ENCODE assay signal across 1 cellular context in genomic region chr1:154577346-154578057, GRCh38.
TF ChIP-seq lines count a peak whose summit lies in the region.

No MANE protein-coding gene starts in this region.

TF ChIP-seq in GM12891, 5 proteins besides CTCF, POLR2A, EP300 and RAD21 (continued from another document):
- TF ChIP-seq PAX5 (IDR thresholded peaks at IDR 0.05; ENCODE audit: insufficient read depth, low read length, severe bottlenecking) = no peak
